ENCODE assay signal across 8 cellular contexts in the genomic region with DNA sequence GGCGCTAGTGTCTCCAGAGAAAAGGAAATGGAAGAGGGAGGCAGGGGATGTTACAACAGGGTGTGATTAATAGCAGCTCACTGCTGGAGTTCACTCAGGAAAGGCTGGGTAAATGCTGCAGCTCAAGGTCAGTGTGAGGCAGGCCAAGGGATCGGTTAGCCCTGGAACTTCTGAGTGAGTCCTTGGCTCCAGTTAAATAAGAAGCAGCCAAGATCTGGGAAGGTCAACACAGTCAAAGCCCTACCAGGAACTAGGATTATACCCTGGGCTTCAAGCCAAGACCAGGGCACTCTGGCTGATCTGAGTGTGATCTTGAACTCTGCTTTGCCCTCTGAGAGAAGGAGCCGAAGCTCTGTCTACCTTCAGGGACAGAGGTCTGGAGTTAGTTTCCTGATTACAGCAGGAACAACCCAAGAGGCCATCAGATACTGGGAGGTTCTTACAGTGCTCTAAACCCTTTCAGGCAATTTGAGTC. TPM values are rescaled to one million over a fixed set of nuclear protein-coding genes. Genes with fewer than 3 reads are reported as not detected.
DNase-seq lines count a peak whose midpoint lies in the region; ATAC-seq and TF ChIP-seq lines count a peak whose summit lies in the region.

No MANE protein-coding gene starts in this region.

- ATAC-seq in stimulated activated effector memory CD8-positive, alpha-beta T cell treated with anti-CD3 and anti-CD28 coated beads, Interleukin-12 subunit alpha, Interleukin-12 subunit beta, amount 100 ng/mL, for 72 hours = peak; percentile 24
- ATAC-seq in stimulated activated naive B cell treated with anti-CD40 and anti-IgM and Interleukin-4, amounts not matched to agents 10 μg/mL and 1 μg/mL and 100 μg/mL, for 72 hours (replicated peaks) = no peak

- TF ChIP-seq CTCF in HFFc6 (IDR thresholded peaks at IDR 0.05) = no peak

- H3K36me3 Mint-ChIP-seq in HFFc6 (ENCODE audit: low read depth) = no peaks in the 10 kb centered on the region
- H3K36me3 Mint-ChIP-seq in stimulated activated effector memory CD8-positive, alpha-beta T cell treated with anti-CD3 and anti-CD28 coated beads, Interleukin-12 subunit alpha, Interleukin-12 subunit beta, amount 100 ng/mL, for 72 hours = no peaks in the 10 kb centered on the region
- H3K36me3 Mint-ChIP-seq in stimulated activated naive B cell treated with anti-CD40 and anti-IgM and Interleukin-4, amounts not matched to agents 10 μg/mL and 1 μg/mL and 100 μg/mL, for 72 hours = no peaks in the 10 kb centered on the region

- peak overlapping the region; percentile 70 for H3K27ac Mint-ChIP-seq in HFFc6
- H3K27ac Mint-ChIP-seq in stimulated activated effector memory CD8-positive, alpha-beta T cell treated with anti-CD3 and anti-CD28 coated beads, Interleukin-12 subunit alpha, Interleukin-12 subunit beta, amount 100 ng/mL, for 72 hours = no peak overlapping the region
- no peak overlapping the region for H3K27ac Mint-ChIP-seq in stimulated activated naive B cell treated with anti-CD40 and anti-IgM and Interleukin-4, amounts not matched to agents 10 μg/mL and 1 μg/mL and 100 μg/mL, for 72 hours

- no peak overlapping the region for H3K4me3 Mint-ChIP-seq in HFFc6
- H3K4me3 Mint-ChIP-seq in stimulated activated effector memory CD8-positive, alpha-beta T cell treated with anti-CD3 and anti-CD28 coated beads, Interleukin-12 subunit alpha, Interleukin-12 subunit beta, amount 100 ng/mL, for 72 hours = no peak overlapping the region
- no peak overlapping the region for H3K4me3 Mint-ChIP-seq in stimulated activated naive B cell treated with anti-CD40 and anti-IgM and Interleukin-4, amounts not matched to agents 10 μg/mL and 1 μg/mL and 100 μg/mL, for 72 hours

- H3K4me1 Mint-ChIP-seq in HFFc6 (ENCODE audit: low read depth) = peaks cover 71% of the 10 kb centered on the region
- H3K4me1 Mint-ChIP-seq in stimulated activated effector memory CD8-positive, alpha-beta T cell treated with anti-CD3 and anti-CD28 coated beads, Interleukin-12 subunit alpha, Interleukin-12 subunit beta, amount 100 ng/mL, for 72 hours = peaks cover 5% of the 10 kb centered on the region
- H3K4me1 Mint-ChIP-seq in stimulated activated naive B cell treated with anti-CD40 and anti-IgM and Interleukin-4, amounts not matched to agents 10 μg/mL and 1 μg/mL and 100 μg/mL, for 72 hours = no peaks in the 10 kb centered on the region

- DNase-seq in HFFc6 = peak; percentile 22
- DNase-seq in amniotic epithelial cell (ENCODE audit: low read depth) = peak; percentile 97
- peak; percentile 31 for DNase-seq in iPS-NIHi11 (ENCODE audit: low spot score)
- DNase-seq in stimulated activated effector memory CD8-positive, alpha-beta T cell treated with anti-CD3 and anti-CD28 coated beads, Interleukin-12 subunit alpha, Interleukin-12 subunit beta, amount 100 ng/mL, for 72 hours (ENCODE audit: low spot score in 2 of 2) = no peak
- DNase-seq in SIG-M5 (lab: John Stamatoyannopoulos, UW) = no peak
- DNase-seq in stimulated activated naive B cell treated with anti-CD40 and anti-IgM and Interleukin-4, amounts not matched to agents 10 μg/mL and 1 μg/mL and 100 μg/mL, for 72 hours = no peak
- DNase-seq in SW 1271 (lab: John Stamatoyannopoulos, UW) = no peak
- no peak for DNase-seq in AG08396 (ENCODE audit: low spot score)

- H3K27me3 Mint-ChIP-seq in HFFc6 (ENCODE audit: insufficient read depth) = no peaks in the 10 kb centered on the region
- H3K27me3 Mint-ChIP-seq in stimulated activated naive B cell treated with anti-CD40 and anti-IgM and Interleukin-4, amounts not matched to agents 10 μg/mL and 1 μg/mL and 100 μg/mL, for 72 hours = no peaks in the 10 kb centered on the region

- no peaks in the 10 kb centered on the region for H3K9me3 Mint-ChIP-seq in HFFc6
- H3K9me3 Mint-ChIP-seq in stimulated activated effector memory CD8-positive, alpha-beta T cell treated with anti-CD3 and anti-CD28 coated beads, Interleukin-12 subunit alpha, Interleukin-12 subunit beta, amount 100 ng/mL, for 72 hours = no peaks in the 10 kb centered on the region
- no peaks in the 10 kb centered on the region for H3K9me3 Mint-ChIP-seq in stimulated activated naive B cell treated with anti-CD40 and anti-IgM and Interleukin-4, amounts not matched to agents 10 μg/mL and 1 μg/mL and 100 μg/mL, for 72 hours

RNA-seq across cellular contexts. Expression of a gene that starts 44.3 kb away (rescaled TPM):
- 10 to 100 TPM; 11.0 to 36.8 (median 11.7) TPM for total RNA-seq in HFFc6 (2021; fragmentation: NEBNext Ultra II Directional; extraction: Animal tissue kit (Norgen Biotek cat#: 25700))

Comparison
In these comparisons a context has a peak if more than half of its experiments do, and no peak if none do; other contexts are left out.
1. DNase-seq: peak in HFFc6 (single experiment), amniotic epithelial cell (single experiment) and iPS-NIHi11 (single experiment); none in stimulated activated effector memory CD8-positive, alpha-beta T cell treated with anti-CD3 and anti-CD28 coated beads, Interleukin-12 subunit alpha, Interleukin-12 subunit beta, amount 100 ng/mL, for 72 hours (0 of 2), SIG-M5 (single experiment), stimulated activated naive B cell treated with anti-CD40 and anti-IgM and Interleukin-4, amounts not matched to agents 10 μg/mL and 1 μg/mL and 100 μg/mL, for 72 hours (single experiment), SW 1271 (0 of 2) and AG08396 (single experiment).